Comparison of ENCODE assay signal across 7 cellular contexts in the genomic region with DNA sequence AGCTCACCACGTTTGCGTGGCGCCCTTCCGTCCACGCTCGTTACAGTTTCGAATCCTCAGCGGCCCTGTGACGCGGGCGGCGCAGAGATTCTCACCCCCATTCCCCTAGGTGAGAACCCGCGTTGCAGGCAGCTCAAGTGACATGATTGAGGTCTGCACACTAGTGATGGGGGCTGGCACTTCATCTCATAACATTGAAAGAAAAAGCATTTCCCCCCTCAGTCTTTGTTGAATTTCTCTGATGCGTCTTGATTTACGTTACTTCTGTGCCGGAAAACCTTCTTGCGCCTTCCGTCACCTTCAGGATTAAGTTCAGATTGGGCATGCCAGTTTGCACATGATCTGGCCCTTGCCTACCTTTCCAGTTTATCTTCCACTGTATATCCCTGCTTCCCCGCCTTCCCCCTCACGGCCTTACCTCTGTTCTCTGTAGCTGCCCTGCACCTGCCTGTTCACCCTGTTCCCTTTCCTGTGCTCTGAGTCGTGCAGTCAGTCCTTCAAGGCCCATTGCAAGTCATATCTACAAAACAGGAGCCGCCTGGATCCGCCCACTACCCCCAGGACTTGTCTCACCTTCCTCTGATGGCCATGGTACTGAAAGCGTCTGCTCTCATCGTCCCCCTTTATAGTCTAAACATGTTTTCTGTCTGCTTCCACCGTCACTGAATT. TPM values are rescaled to one million over a fixed set of nuclear protein-coding genes. Genes with fewer than 3 reads are reported as not detected.
DNase-seq lines count a peak whose midpoint lies in the region; ATAC-seq and TF ChIP-seq lines count a peak whose summit lies in the region.

No MANE protein-coding gene starts in this region.

- no peak for TF ChIP-seq CTCF in GM13976 (IDR thresholded peaks at IDR 0.05; ENCODE audit: borderline replicate concordance, control extremely low read depth, extremely low read depth, insufficient read depth, missing control alignments)

- peak overlapping the region; percentile 89 for H3K27ac ChIP-seq in SJSA1

- in situ Hi-C loops in GM13976 (cut with MboI; ENCODE audit: low sequenced_read_pairs, unreplicated experiment) = no loop called here

- peak overlapping the region; percentile 79 for H3K4me3 ChIP-seq in SJSA1
- peak overlapping the region; percentile 95 for H3K4me3 ChIP-seq in iPS-18c (ENCODE audit: insufficient read depth, low read depth, low read length)

- ATAC-seq in HG03378 (IDR thresholded peaks at IDR 0.05; ENCODE audit: unreplicated experiment) = peak; percentile 8
- ATAC-seq in HG02981 (IDR thresholded peaks at IDR 0.05; ENCODE audit: unreplicated experiment) = no peak

- DNase-seq in GM13976 (ENCODE audit: low spot score) = peak; percentile 40
- DNase-seq in SJSA1 (ENCODE audit: low read depth in 1 of 2, low spot score in 2 of 2) = peak in 1 of 2 experiments; percentile 49
- DNase-seq in activated naive CD8-positive, alpha-beta T cell treated with anti-CD3 and anti-CD28 coated beads, Interleukin-2, amount 50 U/mL, for 16 hours (ENCODE audit: low read depth, low spot score) = peak; percentile 16
- peak; percentile 70 for DNase-seq in stimulated activated CD4-positive, alpha-beta T cell treated with anti-CD3 and anti-CD28 coated beads, Interleukin-15, amount 100 ng/mL, for 24 hours

- H3K36me3 ChIP-seq in SJSA1 = peaks cover 57% of the 10 kb centered on the region

- 0 out of 2 replicates have a peak, but pooled peaks cover 3% of the 10 kb centered on the region for H3K9me3 ChIP-seq in SJSA1 (replicated peaks)
- no peaks in the 10 kb centered on the region for H3K9me3 ChIP-seq in iPS-18c (ENCODE audit: control insufficient read depth, insufficient read depth, low read length)

- H3K4me1 ChIP-seq in SJSA1 (replicated peaks) = peaks cover 77% of the 10 kb centered on the region

- no peaks in the 10 kb centered on the region for H3K27me3 ChIP-seq in SJSA1 (replicated peaks)

RNA-seq across cellular contexts. Expression of a gene that starts 1.1 kb away (rescaled TPM):
- total RNA-seq in SJSA1 (2014; rRNA removed; shearing (Covaris generic)) = 62.2 and 77.9 TPM in 2 replicates

RNA-seq across cellular contexts. Expression of a gene that starts 40.9 kb away (rescaled TPM):
- 0.03 TPM in 1 of 2 replicates, not detected in the other for total RNA-seq in SJSA1 (2014; rRNA removed; shearing (Covaris generic))
